In genomic region chr19:49638360-49638759, GRCh38 we compare ENCODE assay signal across 9 cellular contexts. TPM values are rescaled to one million over a fixed set of nuclear protein-coding genes. Genes with fewer than 3 reads are reported as not detected.
DNase-seq lines count a peak whose midpoint lies in the region; ATAC-seq and TF ChIP-seq lines count a peak whose summit lies in the region.
"Had no signal": no experiment of that assay in that cellular context is flagged by ENCODE, and none has a peak within 500 bp of the region (broad histone marks: within the 10 kb centered on the region; RNA-seq: fewer than 3 reads in every experiment).

No MANE protein-coding gene starts in this region.

- H3K4me1 ChIP-seq in IMR-90 (ENCODE audit: control insufficient read depth, insufficient read depth, low read length) (peaks cover 5% of the 10 kb centered on the region), muscle layer of duodenum (ENCODE audit: control insufficient read depth in 1 of 2, insufficient read depth in 2 of 2, low read length in 2 of 2) (peaks cover 17 to 38% of the 10 kb centered on the region in 2 donors)

- peak overlapping the region; percentile 84 for H3K27ac ChIP-seq in IMR-90 (ENCODE audit: insufficient read depth, low read length)
- peak overlapping the region; percentile 98 to 99 for H3K27ac ChIP-seq in coronary artery
- H3K27ac ChIP-seq in muscle layer of duodenum (ENCODE audit: low read length), result peak overlapping the region; percentile 73

- dilution Hi-C loops in IMR-90 (cut with HindIII; ENCODE audit: low sequenced_read_pairs, unreplicated experiment), result no loop called here

- TF ChIP-seq RAD21 in IMR-90 (IDR thresholded peaks at IDR 0.05; ENCODE audit: low read length), result no peak

- H3K9ac ChIP-seq in IMR-90 (ENCODE audit: low read depth, low read length), result peak overlapping the region; percentile 67

- H4K8ac ChIP-seq in IMR-90 (ENCODE audit: low read depth in 2 of 2, low read length in 2 of 2), result peak overlapping the region; percentile 11 to 90

- 0% methylated on average over 3 of the region's 6 CpGs; no CpG with 5 or more reads in 1 of the 2 experiments for WGBS in IMR-90 (ENCODE audit: extremely low coverage in 2 of 2, insufficient read length in 1 of 2), 2 experiments

- peaks cover 17 to 58% of the 10 kb centered on the region in 2 experiments; a peak in 3 of 4 replicates for H3K79me1 ChIP-seq in IMR-90 (ENCODE audit: low read depth in 1 of 2, low read length in 2 of 2)

- H3K18ac ChIP-seq in IMR-90 (ENCODE audit: low read depth, low read length), result peak overlapping the region; percentile 38

- CTCF ChIA-PET in IMR-90 (lab: Yijun Ruan, JAX), result interaction anchor here (0.6 kb wide), 1 partner anchor 29 kb away, joined by 4 read pairs; no protein-coding TSS in a partner anchor

- peak overlapping the region; percentile 74; the same call in 1 of the 2 replicates for H3K56ac ChIP-seq in IMR-90 (ENCODE audit: extremely low read depth, insufficient read depth, low read length)

- peak overlapping the region; percentile 99 for H2AK9ac ChIP-seq in IMR-90 (replicated peaks; ENCODE audit: low read depth, low read length, poor library complexity)

- H3K27me3 ChIP-seq in IMR-90 (ENCODE audit: control insufficient read depth, insufficient read depth, low read length) (no peaks in the 10 kb centered on the region), muscle layer of duodenum (ENCODE audit: low read depth, low read length) (no peaks in the 10 kb centered on the region)

- H2AFZ ChIP-seq in IMR-90 (replicated peaks; ENCODE audit: low read length, poor library complexity), result peak overlapping the region; percentile 56

- POLR2A ChIA-PET in IMR-90 (lab: Charles Lee; ENCODE audit: unreplicated experiment), result no interaction called here

- peak overlapping the region; percentile 91 for H3K4me2 ChIP-seq in IMR-90 (ENCODE audit: low read depth, low read length)

- intact Hi-C loops in IMR-90 (cut with micrococcal nuclease), result no loop called here

- peak overlapping the region; percentile 96 for H4K91ac ChIP-seq in IMR-90 (ENCODE audit: insufficient read depth, low read depth, low read length)

- BruUV-seq in IMR-90 (replicated peaks; lab: Mats Ljungman, UMichigan), result no TSS peak

- H3K36me3 ChIP-seq in IMR-90 (ENCODE audit: control insufficient read depth, insufficient read depth, low read length), result peaks cover 14% of the 10 kb centered on the region
- peaks cover 0 to 18% of the 10 kb centered on the region in 2 donors for H3K36me3 ChIP-seq in muscle layer of duodenum (ENCODE audit: control insufficient read depth in 1 of 2, insufficient read depth in 2 of 2, low read length in 2 of 2)

- no peak for TF ChIP-seq POLR2A in IMR-90 (IDR thresholded peaks at IDR 0.05; ENCODE audit: low read depth, low read length)

- in situ Hi-C loops in IMR-90 (cut with MboI; ENCODE audit: low sequenced_read_pairs), result no loop called here

- H2AK5ac ChIP-seq in IMR-90 (ENCODE audit: low read depth, low read length), result peak overlapping the region; percentile 98

- peak overlapping the region; percentile 93 for H4K5ac ChIP-seq in IMR-90 (ENCODE audit: low read depth, low read length)

- no peaks in the 10 kb centered on the region for H3K9me3 ChIP-seq in IMR-90 (ENCODE audit: control insufficient read depth, insufficient read depth, low read length)
- H3K9me3 ChIP-seq in muscle layer of duodenum (ENCODE audit: control insufficient read depth in 1 of 2, low read length in 2 of 2), result no peaks in the 10 kb centered on the region

- DNase-seq in AG08395 (ENCODE audit: low spot score), result peak; percentile 29
- DNase-seq in IMR-90, result no peak
- no peak for DNase-seq in coronary artery (ENCODE audit: low spot score)
- no peak for DNase-seq in effector CD4-positive, alpha-beta T cell
- no peak for DNase-seq in SIG-M5 (lab: John Stamatoyannopoulos, UW)
- no peak for DNase-seq in cerebellar nuclear complex (lab: John Stamatoyannopoulos, UW)
- DNase-seq: NCI-H748 treated with DMSO at 0.1 percent for 48 hours had no signal

- 0 out of 2 replicates have a peak overlapping the region, but pooled peaks have one; percentile 37 for H2BK20ac ChIP-seq in IMR-90 (ENCODE audit: low read depth, low read length)

- no peak for TF ChIP-seq CTCF in IMR-90 (conservative IDR thresholded peaks at IDR 0.05; ENCODE audit: low read depth, low read length)
- TF ChIP-seq CTCF in coronary artery (IDR thresholded peaks at IDR 0.05), result no peak

- peaks cover 1% of the 10 kb centered on the region; the same call in 1 of the 2 replicates for H4K20me1 ChIP-seq in IMR-90 (ENCODE audit: insufficient read depth, low read length)

- peak overlapping the region; percentile 80 for H2BK120ac ChIP-seq in IMR-90 (ENCODE audit: low read depth, low read length)

- ATAC-seq in IMR-90 (ENCODE audit: low read depth) (no peak), HG03039 (IDR thresholded peaks at IDR 0.05; ENCODE audit: unreplicated experiment) (no peak)

- H3K4me3 ChIP-seq in IMR-90 (ENCODE audit: insufficient read depth, low read depth, low read length) (peak overlapping the region; percentile 40), coronary artery (peak overlapping the region; percentile 82), muscle layer of duodenum (ENCODE audit: low read depth in 1 of 2, low read length in 2 of 2) (peak overlapping the region; percentile 38 to 69)

- H3K14ac ChIP-seq in IMR-90 (replicated peaks; ENCODE audit: low read depth, low read length), result peak overlapping the region; percentile 95

- peak overlapping the region; percentile 82 for H3K23ac ChIP-seq in IMR-90 (ENCODE audit: low read depth, low read length)

- H3K9me1 ChIP-seq in IMR-90 (ENCODE audit: insufficient read depth, low read length), result peaks cover under 1% of the 10 kb centered on the region; the same call in 1 of the 2 replicates

- H2BK5ac ChIP-seq in IMR-90 (ENCODE audit: low read depth, low read length, poor library complexity, severe bottlenecking), result peak overlapping the region; percentile 83

- H2BK15ac ChIP-seq in IMR-90 (ENCODE audit: low read depth, low read length), result peak overlapping the region; percentile 84; the same call in 1 of the 3 replicates

- H3K4ac ChIP-seq in IMR-90 (ENCODE audit: low read depth, low read length), result peak overlapping the region; percentile 96

TF ChIP-seq in IMR-90, 13 proteins besides CTCF, POLR2A, EP300 and RAD21:
- no peak for TF ChIP-seq RFX5 (IDR thresholded peaks at IDR 0.05; ENCODE audit: low read depth, low read length)
- TF ChIP-seq MXI1 (IDR thresholded peaks at IDR 0.05; ENCODE audit: borderline replicate concordance, low read depth, low read length), result no peak
- no peak for TF ChIP-seq ELK1 (IDR thresholded peaks at IDR 0.05; ENCODE audit: borderline replicate concordance, low read depth, low read length)
- TF ChIP-seq NFE2L2 (IDR thresholded peaks at IDR 0.05; ENCODE audit: low read depth, low read length), result no peak
- no peak for TF ChIP-seq RCOR1 (IDR thresholded peaks at IDR 0.05; ENCODE audit: insufficient replicate concordance, low read length)
- TF ChIP-seq USF2 (IDR thresholded peaks at IDR 0.05; ENCODE audit: low read depth, low read length), result no peak
- no peak for TF ChIP-seq CEBPB (IDR thresholded peaks at IDR 0.05; ENCODE audit: low read depth, low read length)
- no peak for TF ChIP-seq CHD1 (IDR thresholded peaks at IDR 0.05; ENCODE audit: low read depth, low read length)
- TF ChIP-seq SMC3 (IDR thresholded peaks at IDR 0.05; ENCODE audit: low read depth, low read length), result no peak
- no peak for TF ChIP-seq FOS (IDR thresholded peaks at IDR 0.05; ENCODE audit: low read depth, low read length)
- TF ChIP-seq BHLHE40 (IDR thresholded peaks at IDR 0.05; ENCODE audit: low read depth, low read length), result no peak
- no peak for TF ChIP-seq MAZ (IDR thresholded peaks at IDR 0.05; ENCODE audit: borderline replicate concordance, low read depth, low read length)
- no peak for TF ChIP-seq MAFK (IDR thresholded peaks at IDR 0.05; ENCODE audit: low read depth, low read length)

RNA-seq across cellular contexts. Expression of gene RRAS, which starts 1.6 kb away (rescaled TPM):
- total RNA-seq in IMR-90 (2012; rRNA removed), result 50.2 and 50.5 TPM in 2 replicates
- polyA plus RNA-seq in IMR-90 (2012; rRNA removed), result 241 and 267 TPM in 2 replicates
- polyA plus RNA-seq in IMR-90 (2012; cell fraction: cytosol; rRNA removed), result 277 and 456 TPM in 2 replicates
- 108 and 251 TPM in 2 replicates for polyA plus RNA-seq in IMR-90 (2012; cell fraction: nucleus; rRNA removed; ENCODE audit: low replicate concordance)

RNA-seq across cellular contexts. Expression of gene SCAF1, which starts 3.6 kb away (rescaled TPM):
- total RNA-seq in IMR-90 (2012; rRNA removed), result 2.2 and 3.1 TPM in 2 replicates
- polyA plus RNA-seq in IMR-90 (2012; rRNA removed), result 14.6 and 14.8 TPM in 2 replicates
- polyA plus RNA-seq in IMR-90 (2012; cell fraction: cytosol; rRNA removed), result 22.4 and 28.7 TPM in 2 replicates
- polyA plus RNA-seq in IMR-90 (2012; cell fraction: nucleus; rRNA removed; ENCODE audit: low replicate concordance), result 29.5 and 60.4 TPM in 2 replicates

RNA-seq across cellular contexts. Expression of gene IRF3, which starts 27.3 kb away (rescaled TPM):
- total RNA-seq in IMR-90 (2012; rRNA removed), result 37.2 and 39.6 TPM in 2 replicates
- polyA plus RNA-seq in IMR-90 (2012; rRNA removed), result 65.2 and 95.9 TPM in 2 replicates
- polyA plus RNA-seq in IMR-90 (2012; cell fraction: cytosol; rRNA removed), result 71.6 and 102 TPM in 2 replicates
- polyA plus RNA-seq in IMR-90 (2012; cell fraction: nucleus; rRNA removed; ENCODE audit: low replicate concordance), result 178 and 291 TPM in 2 replicates

RNA-seq across cellular contexts. Expression of gene BCL2L12, which starts 27.4 kb away (rescaled TPM):
- 3.9 and 4.7 TPM in 2 replicates for total RNA-seq in IMR-90 (2012; rRNA removed)
- polyA plus RNA-seq in IMR-90 (2012; rRNA removed), result 32.6 and 51.4 TPM in 2 replicates
- 33.4 and 50.7 TPM in 2 replicates for polyA plus RNA-seq in IMR-90 (2012; cell fraction: cytosol; rRNA removed)
- polyA plus RNA-seq in IMR-90 (2012; cell fraction: nucleus; rRNA removed; ENCODE audit: low replicate concordance), result 15.0 and 40.8 TPM in 2 replicates

RNA-seq across cellular contexts. Expression of gene PRMT1, which starts 38.7 kb away (rescaled TPM):
- total RNA-seq in IMR-90 (2012; rRNA removed), result 672 and 840 TPM in 2 replicates
- polyA plus RNA-seq in IMR-90 (2012; rRNA removed), result 497 and 529 TPM in 2 replicates
- polyA plus RNA-seq in IMR-90 (2012; cell fraction: cytosol; rRNA removed), result 279 and 661 TPM in 2 replicates
- 331 and 464 TPM in 2 replicates for polyA plus RNA-seq in IMR-90 (2012; cell fraction: nucleus; rRNA removed; ENCODE audit: low replicate concordance)
